ENCODE assay signal across 15 cellular contexts in genomic region chr13:113747291-113747833, GRCh38. TPM values are rescaled to one million over a fixed set of nuclear protein-coding genes. Genes with fewer than 3 reads are reported as not detected.
"Had no signal": no experiment of that assay in that cellular context is flagged by ENCODE, and none has a peak within 500 bp of the region (broad histone marks: within the 10 kb centered on the region; RNA-seq: fewer than 3 reads in every experiment).

No MANE protein-coding gene starts in this region.

- H3K9me3 ChIP-seq: ascending aorta, thoracic aorta had no signal

- FAIRE-seq: frontal cortex, islet of Langerhans, small intestine had no signal

- H3K36me3 ChIP-seq: ascending aorta, thoracic aorta had no signal

- ATAC-seq: activated naive CD8-positive, alpha-beta T cell treated with anti-CD3 and anti-CD28 coated beads, Interleukin-2, amount 50 U/mL, for 24 hours; activated T-helper 17 cell treated with anti-CD3 and anti-CD28 coated beads, Interleukin-2, amount 50 U/mL, for 72 hours; left lobe of liver had no signal

- DNase-seq: activated CD4-positive, alpha-beta T cell treated with anti-CD3 and anti-CD28 coated beads, Interleukin-2, amount 50 U/mL, for 4 hours; activated CD4-positive, CD25-positive, alpha-beta regulatory T cell treated with anti-CD3 and anti-CD28 coated beads, Interleukin-2, amount 50 U/mL, for 72 hours; activated naive CD4-positive, alpha-beta T cell treated with Interleukin-2 at 50 U/mL for 16 hours; activated naive CD8-positive, alpha-beta T cell treated with anti-CD3 and anti-CD28 coated beads, Interleukin-2, amount 50 U/mL, for 24 hours; activated T-cell treated with anti-CD3 and anti-CD28 coated beads for 4 hours; mesendoderm; small intestine; SW 1271 had no signal

- H3K27ac ChIP-seq: ascending aorta, epithelial cell of prostate, thoracic aorta had no signal

- H3K4me1 ChIP-seq: ascending aorta had no signal

- H3K4me3 ChIP-seq: ascending aorta, thoracic aorta had no signal

RNA-seq across cellular contexts. Expression of gene TMEM255B, which starts 11.7 kb away (rescaled TPM):
- total RNA-seq: frontal cortex had no signal
